Comparison of ENCODE assay signal across 16 cellular contexts in the genomic region with DNA sequence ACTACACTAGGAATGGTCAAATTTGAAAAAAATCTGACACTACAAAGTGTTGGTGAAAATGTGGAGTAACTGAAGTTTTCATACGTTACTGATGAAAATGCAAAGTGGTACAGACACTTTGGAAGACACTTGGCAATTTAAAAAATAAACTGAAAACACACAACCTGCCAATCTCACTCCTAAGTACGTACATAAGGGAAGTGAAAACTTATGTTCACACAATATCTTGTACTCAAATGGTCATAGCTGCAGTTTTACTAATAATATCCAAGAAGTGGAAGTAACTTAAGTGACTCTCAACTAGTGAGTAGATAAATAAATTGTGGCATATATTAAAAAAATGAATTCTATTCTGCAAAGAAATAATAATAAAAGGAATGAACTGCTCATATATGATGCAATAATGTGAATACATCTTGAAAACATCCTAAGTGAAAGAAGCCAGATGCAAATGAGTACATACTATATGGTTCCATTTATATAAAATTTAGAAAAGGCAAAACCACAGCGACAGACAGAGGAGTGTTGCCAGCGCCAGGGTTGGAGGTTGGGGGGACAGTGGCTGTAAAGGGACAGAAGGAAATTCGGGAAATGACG.
"Had no signal": no experiment of that assay in that cellular context is flagged by ENCODE, and none has a peak within 500 bp of the region (broad histone marks: within the 10 kb centered on the region; RNA-seq: fewer than 3 reads in every experiment).

No MANE protein-coding gene starts in this region.

- ATAC-seq: activated CD4-positive, CD25-positive, alpha-beta regulatory T cell treated with anti-CD3 and anti-CD28 coated beads, Interleukin-2, amount 50 U/mL, for 24 hours; pancreas had no signal

- H3K36me3 Mint-ChIP-seq: activated naive CD8-positive, alpha-beta T cell had no signal

- H3K4me3 ChIP-seq: hepatocyte, pancreas, thyroid gland, uterus had no signal

- H3K4me1 ChIP-seq: pancreas, thyroid gland, uterus had no signal

- H3K4me3 Mint-ChIP-seq: activated naive CD8-positive, alpha-beta T cell; activated T-cell treated with anti-CD3 and anti-CD28 coated beads, Interleukin-2, amount 50 U/mL, for 24 hours; neural crest cell had no signal

- H3K27me3 ChIP-seq: brain microvascular endothelial cell, hepatocyte, pancreas, thyroid gland, uterus had no signal

- H3K9me3 Mint-ChIP-seq: activated T-cell treated with anti-CD3 and anti-CD28 coated beads, Interleukin-2, amount 50 U/mL, for 24 hours had no signal

- H3K36me3 ChIP-seq: brain microvascular endothelial cell, pancreas, thyroid gland, uterus had no signal

- H3K27ac ChIP-seq: brain microvascular endothelial cell, hepatocyte, pancreas, thyroid gland, uterus had no signal

- DNase-seq: activated CD4-positive, alpha-beta T cell treated with anti-CD3 and anti-CD28 coated beads, Interleukin-2, amount 50 U/mL, for 4 hours; activated gamma-delta T cell; activated T-cell treated with anti-CD3 and anti-CD28 coated beads, Interleukin-2, amount 50 U/mL, for 24 hours; brain microvascular endothelial cell; cerebellar nuclear complex; dermis blood vessel endothelial cell; erythroblast; kidney glomerular epithelial cell; pancreas; stimulated activated CD4-positive, alpha-beta T cell treated with anti-CD3 and anti-CD28 coated beads, Interleukin-4, amount 100 ng/mL, for 4 hours; thyroid gland; uterus had no signal

- H3K4me2 ChIP-seq: hepatocyte had no signal

- H3K27ac Mint-ChIP-seq: activated naive CD8-positive, alpha-beta T cell; activated T-cell treated with anti-CD3 and anti-CD28 coated beads, Interleukin-2, amount 50 U/mL, for 24 hours had no signal

- H3K4me1 Mint-ChIP-seq: neural crest cell had no signal

- H2AFZ ChIP-seq: hepatocyte had no signal

- H3K27me3 Mint-ChIP-seq: activated naive CD8-positive, alpha-beta T cell had no signal

- H3K9me3 ChIP-seq: pancreas, thyroid gland, uterus had no signal
